8 cellular contexts compared by ENCODE assay signal in the genomic region with DNA sequence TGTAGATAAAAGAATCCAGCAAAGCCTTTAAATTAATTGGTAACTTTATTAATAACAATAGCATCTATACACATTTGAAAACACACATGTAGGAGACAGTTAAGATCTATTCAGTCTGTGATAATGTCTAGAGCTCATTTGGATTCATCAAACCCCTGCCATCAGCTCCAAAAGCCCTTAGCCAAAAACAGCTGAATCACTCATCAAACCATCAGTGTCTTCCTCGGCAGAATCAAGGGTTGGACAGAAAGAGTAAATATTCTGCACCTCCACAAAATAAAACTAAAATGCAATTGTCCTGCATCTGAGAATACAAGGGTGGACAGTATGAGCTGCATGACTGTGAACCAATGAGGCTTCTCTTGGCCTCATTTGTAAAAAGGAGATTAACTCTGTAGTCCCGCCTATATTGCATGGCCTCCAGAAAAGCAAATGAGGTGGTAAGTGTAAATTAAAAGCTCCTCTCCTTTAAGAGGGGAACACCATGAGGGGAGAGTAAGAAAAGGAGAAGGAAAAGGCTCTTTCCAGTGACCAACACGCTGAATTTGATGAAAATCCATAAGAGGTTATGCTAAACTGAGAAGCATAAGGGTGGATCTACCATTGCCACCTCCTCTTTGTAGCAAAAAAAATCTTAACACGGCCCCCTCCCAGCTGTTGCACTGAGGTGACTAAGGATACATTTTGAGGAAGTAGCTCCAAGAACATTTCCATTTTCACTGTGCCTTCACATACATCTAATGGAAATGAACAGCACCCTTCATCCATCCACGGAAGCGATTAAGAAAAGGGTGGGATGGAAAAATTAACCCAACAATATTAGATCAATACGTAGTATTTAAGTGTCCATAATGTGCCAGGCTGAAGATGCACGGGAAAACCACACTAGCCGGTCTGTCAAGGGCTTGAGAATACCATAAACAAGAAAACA. TPM values are rescaled to one million over a fixed set of nuclear protein-coding genes. Genes with fewer than 3 reads are reported as not detected.
A peak's percentile ranks its signal among the peaks of the same experiment; 100 is the strongest.
DNase-seq lines count a peak whose midpoint lies in the region; ATAC-seq and TF ChIP-seq lines count a peak whose summit lies in the region.

No MANE protein-coding gene starts in this region.

- H3K9me3 ChIP-seq in WERI-Rb-1 (ENCODE audit: severe bottlenecking), result no peaks in the 10 kb centered on the region
- no peaks in the 10 kb centered on the region for H3K9me3 ChIP-seq in iPS-18c (ENCODE audit: control insufficient read depth, insufficient read depth, low read length)

- no peak for ATAC-seq in HG03442 (IDR thresholded peaks at IDR 0.05; ENCODE audit: unreplicated experiment)

- no peaks in the 10 kb centered on the region; the same call in 1 of the 2 replicates for H3K36me3 ChIP-seq in WERI-Rb-1

- H3K4me3 ChIP-seq in WERI-Rb-1 (ENCODE audit: low read depth, low read length), result peak overlapping the region; percentile 82
- H3K4me3 ChIP-seq in iPS-18c (ENCODE audit: insufficient read depth, low read depth, low read length), result peak overlapping the region; percentile 72

- H3K27ac ChIP-seq in WERI-Rb-1 (peak overlapping the region; percentile 91), temporal lobe (ENCODE audit: low read depth, low read length) (peak overlapping the region; percentile 82)

- H3K27me3 ChIP-seq in WERI-Rb-1 (ENCODE audit: insufficient read depth, low read depth, severe bottlenecking), result no peaks in the 10 kb centered on the region

- TF ChIP-seq CTCF in WERI-Rb-1 (IDR thresholded peaks at IDR 0.05; ENCODE audit: low read depth, low read length), result no peak

- peak; percentile 18 to 20 for DNase-seq in stimulated activated CD4-positive, alpha-beta T cell treated with anti-CD3 and anti-CD28 coated beads, Interleukin-15, amount 100 ng/mL, for 48 hours (ENCODE audit: low read depth in 2 of 2)
- no peak for DNase-seq in stimulated activated CD4-positive, alpha-beta T cell treated with anti-CD3 and anti-CD28 coated beads, Interleukin-4, amount 100 ng/mL, for 1 hour
- DNase-seq in NCI-H2107 treated with DMSO at 0.1 percent for 48 hours (lab: John Stamatoyannopoulos, UW; ENCODE audit: unreplicated experiment), result peak; percentile 57
- peak; percentile 62 for DNase-seq in WERI-Rb-1
- DNase-seq in kidney glomerular epithelial cell (lab: John Stamatoyannopoulos, UW), result no peak

RNA-seq across cellular contexts. Expression of a gene that starts 14.7 kb away (rescaled TPM):
- 8.6 TPM for total RNA-seq in temporal lobe

RNA-seq across cellular contexts. Expression of a gene that starts 32.9 kb away (rescaled TPM):
- total RNA-seq in temporal lobe, result 72.0 TPM

RNA-seq across cellular contexts. Expression of a gene that starts 42.9 kb away (rescaled TPM):
- 16.7 TPM for total RNA-seq in temporal lobe

RNA-seq across cellular contexts. Expression of a gene that starts 52.0 kb away (rescaled TPM):
- total RNA-seq in temporal lobe, result 1.2 TPM

Comparison
In these comparisons a context has a peak if more than half of its experiments do, and no peak if none do; other contexts are left out.
1. DNase-seq: peak in stimulated activated CD4-positive, alpha-beta T cell treated with anti-CD3 and anti-CD28 coated beads, Interleukin-15, amount 100 ng/mL, for 48 hours (2 of 2), NCI-H2107 treated with DMSO at 0.1 percent for 48 hours (single experiment) and WERI-Rb-1 (single experiment); none in stimulated activated CD4-positive, alpha-beta T cell treated with anti-CD3 and anti-CD28 coated beads, Interleukin-4, amount 100 ng/mL, for 1 hour (single experiment) and kidney glomerular epithelial cell (single experiment).